In the genomic region with DNA sequence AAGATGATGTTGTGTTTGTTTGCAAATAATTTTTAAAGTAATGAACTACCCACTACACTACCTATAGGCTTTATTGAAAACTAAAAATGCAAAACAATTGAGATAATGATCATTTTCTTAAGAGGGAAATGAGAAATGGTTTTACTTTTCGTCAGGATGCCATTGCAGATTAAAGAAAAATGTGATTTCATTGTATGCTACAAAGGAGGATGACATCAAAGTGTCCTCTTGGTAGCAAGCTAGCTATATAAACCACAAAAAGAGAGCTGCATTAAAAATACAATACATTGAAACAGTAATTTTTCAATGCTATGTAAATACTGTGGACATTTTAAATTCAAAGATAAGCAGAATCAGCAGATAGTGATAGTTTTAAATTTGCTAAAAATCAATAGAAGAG, we compare ENCODE assay signal across 22 cellular contexts.
A peak's percentile ranks its signal among the peaks of the same experiment; 100 is the strongest.
DNase-seq lines count a peak whose midpoint lies in the region; ATAC-seq and TF ChIP-seq lines count a peak whose summit lies in the region.
"Had no signal": no experiment of that assay in that cellular context is flagged by ENCODE, and none has a peak within 500 bp of the region (broad histone marks: within the 10 kb centered on the region; RNA-seq: fewer than 3 reads in every experiment).

No MANE protein-coding gene starts in this region.

- TF ChIP-seq CTCF in SK-N-SH (IDR thresholded peaks at IDR 0.05) (no peak), KMS-11 (conservative IDR thresholded peaks at IDR 0.05; ENCODE audit: low read depth, low read length) (no peak), osteoblast (IDR thresholded peaks at IDR 0.05; ENCODE audit: extremely low read depth, low read depth, low read length) (no peak)

- CTCF ChIA-PET in SK-N-SH (lab: Yijun Ruan, JAX), result interaction anchor here (0.7 to 1.3 kb wide), 2 partner anchors 12 to 690 kb away, joined by 3 to 4 read pairs; no protein-coding TSS in a partner anchor

- peak overlapping the region; percentile 11 to 76; a peak in 3 of 4 replicates for H3K27ac ChIP-seq in SK-N-SH (ENCODE audit: low read depth in 2 of 2, low read length in 1 of 2)
- H3K27ac ChIP-seq in KMS-11, result no peak overlapping the region
- H3K27ac ChIP-seq in osteoblast (ENCODE audit: low read depth, low read length), result peak overlapping the region; percentile 24
- H3K27ac ChIP-seq: 22Rv1, GM23248, HL-60 had no signal

- H2AFZ ChIP-seq in SK-N-SH (ENCODE audit: low read depth), result no peak overlapping the region
- H2AFZ ChIP-seq in KMS-11 (ENCODE audit: low read depth), result no peak overlapping the region
- no peak overlapping the region for H2AFZ ChIP-seq in osteoblast (ENCODE audit: low read length)
- H2AFZ ChIP-seq: GM23248 had no signal

- H3K36me3 ChIP-seq in SK-N-SH (replicated peaks in 1 of 2; ENCODE audit: control insufficient read depth in 1 of 2, insufficient read depth in 2 of 2, low read length in 1 of 2), result peaks cover 0 to 2% of the 10 kb centered on the region in 2 experiments
- H3K36me3 ChIP-seq in KMS-11 (ENCODE audit: insufficient read depth), result no peaks in the 10 kb centered on the region
- H3K36me3 ChIP-seq in osteoblast (ENCODE audit: insufficient read depth, low read length), result no peaks in the 10 kb centered on the region
- H3K36me3 ChIP-seq: BE2C had no signal

- TF ChIP-seq EP300 in SK-N-SH (IDR thresholded peaks at IDR 0.05; ENCODE audit: borderline replicate concordance in 1 of 2, low read depth in 1 of 2, low read length in 1 of 2), result no peak

- peak overlapping the region; percentile 1; the same call in 1 of the 2 replicates for H3K9ac ChIP-seq in SK-N-SH
- no peak overlapping the region for H3K9ac ChIP-seq in KMS-11
- H3K9ac ChIP-seq: GM23248 had no signal

- POLR2A ChIA-PET in SK-N-SH (lab: Yijun Ruan, JAX), result interaction anchor here (0.7 kb wide), 1 partner anchor 376 kb away, joined by 3 read pairs; no protein-coding TSS in a partner anchor

- DNase-seq in SK-N-SH (no peak), osteoblast (ENCODE audit: insufficient read length, low spot score, missing footprints) (no peak), HuH-7.5 (ENCODE audit: low spot score) (no peak)
- DNase-seq: BE2C; C1 segment of cervical spinal cord; CD4-positive, CD25-positive, alpha-beta regulatory T cell; CD8-positive, alpha-beta memory T cell; COR-L47; DMS 273 treated with DMSO at 0.1 percent for 48 hours; DMS53; GM23248; H7; IMR-90; Karpas-422 had no signal

- H3F3A ChIP-seq in SK-N-SH (replicated peaks; ENCODE audit: insufficient read depth), result peaks cover 40% of the 10 kb centered on the region

- no peak for TF ChIP-seq RAD21 in SK-N-SH (IDR thresholded peaks at IDR 0.05; ENCODE audit: low read length)

- H3K4me1 ChIP-seq in SK-N-SH (ENCODE audit: control insufficient read depth in 1 of 2, insufficient read depth in 2 of 2, low read depth in 1 of 2, low read length in 1 of 2), result peaks cover 0 to 64% of the 10 kb centered on the region in 2 experiments; a peak in 2 of 4 replicates
- peaks cover 7% of the 10 kb centered on the region for H3K4me1 ChIP-seq in KMS-11 (ENCODE audit: low read depth, poor library complexity, severe bottlenecking)
- peaks cover 43% of the 10 kb centered on the region for H3K4me1 ChIP-seq in osteoblast (ENCODE audit: insufficient read depth, low read length)

- peak overlapping the region; percentile 57 for H3K4me2 ChIP-seq in SK-N-SH
- H3K4me2 ChIP-seq in KMS-11, result no peak overlapping the region
- H3K4me2 ChIP-seq in osteoblast (ENCODE audit: insufficient read depth, low read length), result peak overlapping the region; percentile 58

- H3K4me3 ChIP-seq in SK-N-SH (ENCODE audit: low read depth in 2 of 2, low read length in 1 of 2) (peak overlapping the region in 1 of 2 experiments; percentile 1; a peak in 1 of 4 replicates), KMS-11 (IDR thresholded peaks at IDR 0.05; ENCODE audit: insufficient read depth, low read depth, low read length) (peak overlapping the region; percentile 9), osteoblast (ENCODE audit: insufficient read depth, low read length) (no peak overlapping the region)
- H3K4me3 ChIP-seq: GM23248, K562 had no signal

- H4K20me1 ChIP-seq in SK-N-SH (ENCODE audit: insufficient read depth) (no peaks in the 10 kb centered on the region), KMS-11 (ENCODE audit: insufficient read depth) (no peaks in the 10 kb centered on the region), osteoblast (ENCODE audit: insufficient read depth, low read length) (no peaks in the 10 kb centered on the region)

- H3K79me2 ChIP-seq in SK-N-SH (ENCODE audit: insufficient read depth), result peaks cover 75% of the 10 kb centered on the region
- H3K79me2 ChIP-seq in KMS-11 (ENCODE audit: insufficient read depth, low read depth), result no peaks in the 10 kb centered on the region
- H3K79me2 ChIP-seq in osteoblast (ENCODE audit: insufficient read depth, low read length), result peaks cover 37% of the 10 kb centered on the region

- no peaks in the 10 kb centered on the region for H3K27me3 ChIP-seq in SK-N-SH (ENCODE audit: insufficient read depth)
- H3K27me3 ChIP-seq in KMS-11 (ENCODE audit: insufficient read depth, low read depth), result no peaks in the 10 kb centered on the region
- H3K27me3 ChIP-seq in osteoblast (ENCODE audit: insufficient read depth, low read length), result no peaks in the 10 kb centered on the region
- H3K27me3 ChIP-seq: BE2C had no signal

- WGBS in SK-N-SH (ENCODE audit: low lambda C conversion rate), result 25% methylated on average over 1 of the region's 1 CpG

- H3K9me3 ChIP-seq in SK-N-SH, result no peaks in the 10 kb centered on the region
- no peaks in the 10 kb centered on the region for H3K9me3 ChIP-seq in osteoblast (ENCODE audit: low read depth, low read length)
- H3K9me3 ChIP-seq: BE2C had no signal

- H3K9me2 ChIP-seq in SK-N-SH, result no peaks in the 10 kb centered on the region

- ATAC-seq in SK-N-SH treated with all-trans-retinoic acid at 6 μM for 48 hours, result no peak
- ATAC-seq in HG02852 (IDR thresholded peaks at IDR 0.05; ENCODE audit: unreplicated experiment), result no peak
- ATAC-seq in HG03196 (IDR thresholded peaks at IDR 0.05; ENCODE audit: unreplicated experiment), result no peak
- ATAC-seq: HCT116, K562 had no signal

TF ChIP-seq in SK-N-SH, 30 proteins besides CTCF, POLR2A, EP300 and RAD21 (continues in another document):
- no peak for TF ChIP-seq USF2 (IDR thresholded peaks at IDR 0.05; ENCODE audit: borderline replicate concordance, low read depth, low read length)
- no peak for TF ChIP-seq CHD2 (IDR thresholded peaks at IDR 0.05; ENCODE audit: low read length, partially characterized antibody)
- TF ChIP-seq ZBTB33 (IDR thresholded peaks at IDR 0.05; ENCODE audit: borderline replicate concordance, low read depth), result no peak
- TF ChIP-seq FOXM1 (IDR thresholded peaks at IDR 0.05; ENCODE audit: low read depth), result no peak
- TF ChIP-seq YY1 (IDR thresholded peaks at IDR 0.05; ENCODE audit: low read depth), result no peak

TF ChIP-seq in SK-N-SH treated with all-trans-retinoic acid at 6 μM for 48 hours, 23 proteins besides CTCF, POLR2A, EP300 and RAD21:
- no peak for TF ChIP-seq ZC3H10 (CRISPR knock-in tag; IDR thresholded peaks at IDR 0.05)
- no peak for TF ChIP-seq TCF4 (CRISPR knock-in tag; IDR thresholded peaks at IDR 0.05; ENCODE audit: borderline replicate concordance)
- TF ChIP-seq RARB (CRISPR knock-in tag; IDR thresholded peaks at IDR 0.05), result no peak
- TF ChIP-seq ZFP3 (CRISPR knock-in tag; IDR thresholded peaks at IDR 0.05), result no peak
- TF ChIP-seq TOX (CRISPR knock-in tag; IDR thresholded peaks at IDR 0.05; ENCODE audit: borderline replicate concordance), result no peak
- TF ChIP-seq ESRRG (CRISPR knock-in tag; IDR thresholded peaks at IDR 0.05), result no peak
- no peak for TF ChIP-seq BACH2 (CRISPR knock-in tag; IDR thresholded peaks at IDR 0.05; ENCODE audit: borderline replicate concordance)
- TF ChIP-seq, protein P1, sequence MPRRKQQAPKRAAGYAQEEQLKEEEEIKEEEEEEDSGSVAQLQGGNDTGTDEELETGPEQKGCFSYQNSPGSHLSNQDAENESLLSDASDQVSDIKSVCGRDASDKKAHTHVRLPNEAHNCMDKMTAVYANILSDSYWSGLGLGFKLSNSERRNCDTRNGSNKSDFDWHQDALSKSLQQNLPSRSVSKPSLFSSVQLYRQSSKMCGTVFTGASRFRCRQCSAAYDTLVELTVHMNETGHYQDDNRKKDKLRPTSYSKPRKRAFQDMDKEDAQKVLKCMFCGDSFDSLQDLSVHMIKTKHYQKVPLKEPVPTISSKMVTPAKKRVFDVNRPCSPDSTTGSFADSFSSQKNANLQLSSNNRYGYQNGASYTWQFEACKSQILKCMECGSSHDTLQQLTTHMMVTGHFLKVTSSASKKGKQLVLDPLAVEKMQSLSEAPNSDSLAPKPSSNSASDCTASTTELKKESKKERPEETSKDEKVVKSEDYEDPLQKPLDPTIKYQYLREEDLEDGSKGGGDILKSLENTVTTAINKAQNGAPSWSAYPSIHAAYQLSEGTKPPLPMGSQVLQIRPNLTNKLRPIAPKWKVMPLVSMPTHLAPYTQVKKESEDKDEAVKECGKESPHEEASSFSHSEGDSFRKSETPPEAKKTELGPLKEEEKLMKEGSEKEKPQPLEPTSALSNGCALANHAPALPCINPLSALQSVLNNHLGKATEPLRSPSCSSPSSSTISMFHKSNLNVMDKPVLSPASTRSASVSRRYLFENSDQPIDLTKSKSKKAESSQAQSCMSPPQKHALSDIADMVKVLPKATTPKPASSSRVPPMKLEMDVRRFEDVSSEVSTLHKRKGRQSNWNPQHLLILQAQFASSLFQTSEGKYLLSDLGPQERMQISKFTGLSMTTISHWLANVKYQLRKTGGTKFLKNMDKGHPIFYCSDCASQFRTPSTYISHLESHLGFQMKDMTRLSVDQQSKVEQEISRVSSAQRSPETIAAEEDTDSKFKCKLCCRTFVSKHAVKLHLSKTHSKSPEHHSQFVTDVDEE (CRISPR knock-in tag; IDR thresholded peaks at IDR 0.05), result no peak
- no peak for TF ChIP-seq GLIS3 (CRISPR knock-in tag; IDR thresholded peaks at IDR 0.05)
- TF ChIP-seq ZNF70 (CRISPR knock-in tag; IDR thresholded peaks at IDR 0.05), result no peak
- no peak for TF ChIP-seq CSRNP3 (CRISPR knock-in tag; IDR thresholded peaks at IDR 0.05)
- TF ChIP-seq ISL1 (CRISPR knock-in tag; IDR thresholded peaks at IDR 0.05), result no peak
- TF ChIP-seq OSR1 (CRISPR knock-in tag; IDR thresholded peaks at IDR 0.05), result no peak
